In the genomic region with DNA sequence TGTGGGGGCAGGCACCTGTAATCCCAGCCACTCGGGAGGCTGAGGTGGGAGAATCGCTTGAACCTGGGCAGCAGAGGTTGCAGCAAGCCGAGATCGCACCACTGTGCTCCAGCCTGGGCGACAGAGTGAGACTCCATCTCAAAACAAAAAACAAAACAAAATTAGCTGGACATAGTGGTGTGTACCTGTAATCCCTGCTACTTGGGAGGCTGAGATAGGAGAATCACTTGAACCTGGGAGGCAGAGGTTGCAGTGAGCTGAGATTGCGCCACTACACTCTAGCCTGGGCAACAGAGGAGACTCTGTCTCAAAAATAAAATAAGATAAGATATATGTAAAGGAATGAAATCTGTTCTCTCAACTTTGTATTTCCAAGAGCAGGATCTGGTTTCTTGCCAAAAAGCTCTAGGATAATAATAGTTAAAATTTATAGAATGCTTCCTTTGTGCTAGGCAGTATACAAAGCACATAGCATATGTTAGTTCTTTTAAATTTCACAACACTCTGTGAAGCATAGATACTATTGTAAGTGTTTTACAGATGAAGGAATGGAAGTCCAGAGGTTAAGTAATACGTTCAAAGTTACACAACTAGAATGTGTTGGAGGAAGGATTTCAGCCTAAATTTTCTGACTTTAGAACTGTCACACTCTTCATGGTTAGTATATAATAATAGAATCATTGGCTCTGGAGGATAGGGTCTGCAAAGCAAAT, we compare ENCODE assay signal across 1 cellular context.
A peak's percentile ranks its signal among the peaks of the same experiment; 100 is the strongest.
TF ChIP-seq lines count a peak whose summit lies in the region.

No MANE protein-coding gene starts in this region.

TF ChIP-seq in HepG2, 621 proteins besides CTCF, POLR2A, EP300 and RAD21 (continued from another document and continues in another):
- TF ChIP-seq, protein P1, sequence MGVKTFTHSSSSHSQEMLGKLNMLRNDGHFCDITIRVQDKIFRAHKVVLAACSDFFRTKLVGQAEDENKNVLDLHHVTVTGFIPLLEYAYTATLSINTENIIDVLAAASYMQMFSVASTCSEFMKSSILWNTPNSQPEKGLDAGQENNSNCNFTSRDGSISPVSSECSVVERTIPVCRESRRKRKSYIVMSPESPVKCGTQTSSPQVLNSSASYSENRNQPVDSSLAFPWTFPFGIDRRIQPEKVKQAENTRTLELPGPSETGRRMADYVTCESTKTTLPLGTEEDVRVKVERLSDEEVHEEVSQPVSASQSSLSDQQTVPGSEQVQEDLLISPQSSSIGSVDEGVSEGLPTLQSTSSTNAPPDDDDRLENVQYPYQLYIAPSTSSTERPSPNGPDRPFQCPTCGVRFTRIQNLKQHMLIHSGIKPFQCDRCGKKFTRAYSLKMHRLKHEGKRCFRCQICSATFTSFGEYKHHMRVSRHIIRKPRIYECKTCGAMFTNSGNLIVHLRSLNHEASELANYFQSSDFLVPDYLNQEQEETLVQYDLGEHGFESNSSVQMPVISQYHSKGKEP (CRISPR knock-in tag; IDR thresholded peaks at IDR 0.05) = no peak
- TF ChIP-seq ZNF841 (CRISPR knock-in tag; IDR thresholded peaks at IDR 0.05; ENCODE audit: borderline replicate concordance) (no peak), FOSL1 (CRISPR knock-in tag; IDR thresholded peaks at IDR 0.05; ENCODE audit: borderline replicate concordance) (no peak), CEBPG (CRISPR knock-in tag; IDR thresholded peaks at IDR 0.05) (peak; percentile 90), FOXK1 (CRISPR knock-in tag; IDR thresholded peaks at IDR 0.05; ENCODE audit: borderline replicate concordance, low read depth) (no peak), ZNF644 (CRISPR knock-in tag; IDR thresholded peaks at IDR 0.05; ENCODE audit: low read depth) (peak; percentile 42; the same call in 1 of the 2 replicates), MTF1 (CRISPR knock-in tag; IDR thresholded peaks at IDR 0.05) (no peak), SRSF1 (optimal IDR thresholded peaks at IDR 0.05; ENCODE audit: low read depth, low read length) (no peak), MIXL1 (CRISPR knock-in tag; IDR thresholded peaks at IDR 0.05) (0 out of 2 replicates have a peak, but pooled peaks have one; percentile 34), SOX5 (CRISPR knock-in tag; IDR thresholded peaks at IDR 0.05; ENCODE audit: borderline replicate concordance) (peak; percentile 89), CREM (IDR thresholded peaks at IDR 0.05) (peak; percentile 28; the same call in 1 of the 2 replicates), CREM (CRISPR knock-in tag; IDR thresholded peaks at IDR 0.05) (no peak), ZNF768 (CRISPR knock-in tag; IDR thresholded peaks at IDR 0.05) (no peak), IRF2 (CRISPR knock-in tag; IDR thresholded peaks at IDR 0.05) (peak; percentile 23; the same call in 1 of the 2 replicates), ZNF563 (CRISPR knock-in tag; IDR thresholded peaks at IDR 0.05) (no peak), PHF21A (CRISPR knock-in tag; IDR thresholded peaks at IDR 0.05) (peak; percentile 32; the same call in 1 of the 2 replicates), ZNF678 (CRISPR knock-in tag; IDR thresholded peaks at IDR 0.05) (no peak), KDM2A (CRISPR knock-in tag; IDR thresholded peaks at IDR 0.05; ENCODE audit: borderline replicate concordance, low read depth) (no peak), FLYWCH1 (CRISPR knock-in tag; IDR thresholded peaks at IDR 0.05) (no peak), MBD4 (IDR thresholded peaks at IDR 0.05; ENCODE audit: borderline replicate concordance, low read length) (no peak), BHLHE40 (IDR thresholded peaks at IDR 0.05; ENCODE audit: low read length) (no peak), SP4 (CRISPR knock-in tag; IDR thresholded peaks at IDR 0.05) (no peak), ZNF431 (CRISPR knock-in tag; IDR thresholded peaks at IDR 0.05; ENCODE audit: borderline replicate concordance, low read depth) (no peak), TAF15 (IDR thresholded peaks at IDR 0.05; ENCODE audit: low read depth, low read length, poor library complexity, severe bottlenecking) (no peak), HOXA5 (CRISPR knock-in tag; IDR thresholded peaks at IDR 0.05) (no peak), CCAR2 (optimal IDR thresholded peaks at IDR 0.05; ENCODE audit: low read depth, low read length) (no peak), HDAC1 (CRISPR knock-in tag; IDR thresholded peaks at IDR 0.05) (peak; percentile 51; the same call in 1 of the 2 replicates), NR2F6 (IDR thresholded peaks at IDR 0.05) (peak; percentile 23; the same call in 1 of the 2 replicates), NR2F6 (CRISPR knock-in tag; IDR thresholded peaks at IDR 0.05) (no peak), GTF3A (CRISPR knock-in tag; conservative IDR thresholded peaks at IDR 0.05) (no peak), ZNF552 (CRISPR knock-in tag; IDR thresholded peaks at IDR 0.05; ENCODE audit: borderline replicate concordance) (no peak), PRPF4 (IDR thresholded peaks at IDR 0.05; ENCODE audit: low read depth, low read length, poor library complexity, severe bottlenecking) (no peak), FOXJ3 (CRISPR knock-in tag; IDR thresholded peaks at IDR 0.05; ENCODE audit: borderline replicate concordance) (peak; percentile 58; the same call in 1 of the 2 replicates), KMT2B (CRISPR knock-in tag; IDR thresholded peaks at IDR 0.05) (no peak), ZBTB7B (CRISPR knock-in tag; IDR thresholded peaks at IDR 0.05) (no peak), PAX8 (CRISPR knock-in tag; IDR thresholded peaks at IDR 0.05; ENCODE audit: borderline replicate concordance) (no peak), REPIN1 (CRISPR knock-in tag; IDR thresholded peaks at IDR 0.05; ENCODE audit: borderline replicate concordance, low read depth) (no peak), ELF1 (CRISPR knock-in tag; IDR thresholded peaks at IDR 0.05) (no peak), ZNF207 (IDR thresholded peaks at IDR 0.05; ENCODE audit: borderline replicate concordance) (no peak)
- TF ChIP-seq, protein P2, sequence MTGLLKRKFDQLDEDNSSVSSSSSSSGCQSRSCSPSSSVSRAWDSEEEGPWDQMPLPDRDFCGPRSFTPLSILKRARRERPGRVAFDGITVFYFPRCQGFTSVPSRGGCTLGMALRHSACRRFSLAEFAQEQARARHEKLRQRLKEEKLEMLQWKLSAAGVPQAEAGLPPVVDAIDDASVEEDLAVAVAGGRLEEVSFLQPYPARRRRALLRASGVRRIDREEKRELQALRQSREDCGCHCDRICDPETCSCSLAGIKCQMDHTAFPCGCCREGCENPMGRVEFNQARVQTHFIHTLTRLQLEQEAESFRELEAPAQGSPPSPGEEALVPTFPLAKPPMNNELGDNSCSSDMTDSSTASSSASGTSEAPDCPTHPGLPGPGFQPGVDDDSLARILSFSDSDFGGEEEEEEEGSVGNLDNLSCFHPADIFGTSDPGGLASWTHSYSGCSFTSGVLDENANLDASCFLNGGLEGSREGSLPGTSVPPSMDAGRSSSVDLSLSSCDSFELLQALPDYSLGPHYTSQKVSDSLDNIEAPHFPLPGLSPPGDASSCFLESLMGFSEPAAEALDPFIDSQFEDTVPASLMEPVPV (CRISPR knock-in tag; IDR thresholded peaks at IDR 0.05) = no peak
- TF ChIP-seq, protein P3, sequence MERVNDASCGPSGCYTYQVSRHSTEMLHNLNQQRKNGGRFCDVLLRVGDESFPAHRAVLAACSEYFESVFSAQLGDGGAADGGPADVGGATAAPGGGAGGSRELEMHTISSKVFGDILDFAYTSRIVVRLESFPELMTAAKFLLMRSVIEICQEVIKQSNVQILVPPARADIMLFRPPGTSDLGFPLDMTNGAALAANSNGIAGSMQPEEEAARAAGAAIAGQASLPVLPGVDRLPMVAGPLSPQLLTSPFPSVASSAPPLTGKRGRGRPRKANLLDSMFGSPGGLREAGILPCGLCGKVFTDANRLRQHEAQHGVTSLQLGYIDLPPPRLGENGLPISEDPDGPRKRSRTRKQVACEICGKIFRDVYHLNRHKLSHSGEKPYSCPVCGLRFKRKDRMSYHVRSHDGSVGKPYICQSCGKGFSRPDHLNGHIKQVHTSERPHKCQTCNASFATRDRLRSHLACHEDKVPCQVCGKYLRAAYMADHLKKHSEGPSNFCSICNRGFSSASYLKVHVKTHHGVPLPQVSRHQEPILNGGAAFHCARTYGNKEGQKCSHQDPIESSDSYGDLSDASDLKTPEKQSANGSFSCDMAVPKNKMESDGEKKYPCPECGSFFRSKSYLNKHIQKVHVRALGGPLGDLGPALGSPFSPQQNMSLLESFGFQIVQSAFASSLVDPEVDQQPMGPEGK (CRISPR knock-in tag; IDR thresholded peaks at IDR 0.05) = no peak
- TF ChIP-seq, protein P4, sequence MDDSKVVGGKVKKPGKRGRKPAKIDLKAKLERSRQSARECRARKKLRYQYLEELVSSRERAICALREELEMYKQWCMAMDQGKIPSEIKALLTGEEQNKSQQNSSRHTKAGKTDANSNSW (CRISPR knock-in tag; IDR thresholded peaks at IDR 0.05; ENCODE audit: borderline replicate concordance) = no peak
- TF ChIP-seq, protein P5, sequence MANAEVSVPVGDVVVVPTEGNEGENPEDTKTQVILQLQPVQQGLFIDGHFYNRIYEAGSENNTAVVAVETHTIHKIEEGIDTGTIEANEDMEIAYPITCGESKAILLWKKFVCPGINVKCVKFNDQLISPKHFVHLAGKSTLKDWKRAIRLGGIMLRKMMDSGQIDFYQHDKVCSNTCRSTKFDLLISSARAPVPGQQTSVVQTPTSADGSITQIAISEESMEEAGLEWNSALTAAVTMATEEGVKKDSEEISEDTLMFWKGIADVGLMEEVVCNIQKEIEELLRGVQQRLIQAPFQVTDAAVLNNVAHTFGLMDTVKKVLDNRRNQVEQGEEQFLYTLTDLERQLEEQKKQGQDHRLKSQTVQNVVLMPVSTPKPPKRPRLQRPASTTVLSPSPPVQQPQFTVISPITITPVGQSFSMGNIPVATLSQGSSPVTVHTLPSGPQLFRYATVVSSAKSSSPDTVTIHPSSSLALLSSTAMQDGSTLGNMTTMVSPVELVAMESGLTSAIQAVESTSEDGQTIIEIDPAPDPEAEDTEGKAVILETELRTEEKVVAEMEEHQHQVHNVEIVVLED (CRISPR knock-in tag; IDR thresholded peaks at IDR 0.05; ENCODE audit: borderline replicate concordance) = no peak
- TF ChIP-seq, protein P6, sequence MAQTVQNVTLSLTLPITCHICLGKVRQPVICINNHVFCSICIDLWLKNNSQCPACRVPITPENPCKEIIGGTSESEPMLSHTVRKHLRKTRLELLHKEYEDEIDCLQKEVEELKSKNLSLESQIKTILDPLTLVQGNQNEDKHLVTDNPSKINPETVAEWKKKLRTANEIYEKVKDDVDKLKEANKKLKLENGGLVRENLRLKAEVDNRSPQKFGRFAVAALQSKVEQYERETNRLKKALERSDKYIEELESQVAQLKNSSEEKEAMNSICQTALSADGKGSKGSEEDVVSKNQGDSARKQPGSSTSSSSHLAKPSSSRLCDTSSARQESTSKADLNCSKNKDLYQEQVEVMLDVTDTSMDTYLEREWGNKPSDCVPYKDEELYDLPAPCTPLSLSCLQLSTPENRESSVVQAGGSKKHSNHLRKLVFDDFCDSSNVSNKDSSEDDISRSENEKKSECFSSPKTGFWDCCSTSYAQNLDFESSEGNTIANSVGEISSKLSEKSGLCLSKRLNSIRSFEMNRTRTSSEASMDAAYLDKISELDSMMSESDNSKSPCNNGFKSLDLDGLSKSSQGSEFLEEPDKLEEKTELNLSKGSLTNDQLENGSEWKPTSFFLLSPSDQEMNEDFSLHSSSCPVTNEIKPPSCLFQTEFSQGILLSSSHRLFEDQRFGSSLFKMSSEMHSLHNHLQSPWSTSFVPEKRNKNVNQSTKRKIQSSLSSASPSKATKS (CRISPR knock-in tag; IDR thresholded peaks at IDR 0.05) = no peak
- TF ChIP-seq, protein P7, sequence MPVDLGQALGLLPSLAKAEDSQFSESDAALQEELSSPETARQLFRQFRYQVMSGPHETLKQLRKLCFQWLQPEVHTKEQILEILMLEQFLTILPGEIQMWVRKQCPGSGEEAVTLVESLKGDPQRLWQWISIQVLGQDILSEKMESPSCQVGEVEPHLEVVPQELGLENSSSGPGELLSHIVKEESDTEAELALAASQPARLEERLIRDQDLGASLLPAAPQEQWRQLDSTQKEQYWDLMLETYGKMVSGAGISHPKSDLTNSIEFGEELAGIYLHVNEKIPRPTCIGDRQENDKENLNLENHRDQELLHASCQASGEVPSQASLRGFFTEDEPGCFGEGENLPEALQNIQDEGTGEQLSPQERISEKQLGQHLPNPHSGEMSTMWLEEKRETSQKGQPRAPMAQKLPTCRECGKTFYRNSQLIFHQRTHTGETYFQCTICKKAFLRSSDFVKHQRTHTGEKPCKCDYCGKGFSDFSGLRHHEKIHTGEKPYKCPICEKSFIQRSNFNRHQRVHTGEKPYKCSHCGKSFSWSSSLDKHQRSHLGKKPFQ (CRISPR knock-in tag; IDR thresholded peaks at IDR 0.05; ENCODE audit: insufficient replicate concordance) = no peak
- TF ChIP-seq, protein P8, sequence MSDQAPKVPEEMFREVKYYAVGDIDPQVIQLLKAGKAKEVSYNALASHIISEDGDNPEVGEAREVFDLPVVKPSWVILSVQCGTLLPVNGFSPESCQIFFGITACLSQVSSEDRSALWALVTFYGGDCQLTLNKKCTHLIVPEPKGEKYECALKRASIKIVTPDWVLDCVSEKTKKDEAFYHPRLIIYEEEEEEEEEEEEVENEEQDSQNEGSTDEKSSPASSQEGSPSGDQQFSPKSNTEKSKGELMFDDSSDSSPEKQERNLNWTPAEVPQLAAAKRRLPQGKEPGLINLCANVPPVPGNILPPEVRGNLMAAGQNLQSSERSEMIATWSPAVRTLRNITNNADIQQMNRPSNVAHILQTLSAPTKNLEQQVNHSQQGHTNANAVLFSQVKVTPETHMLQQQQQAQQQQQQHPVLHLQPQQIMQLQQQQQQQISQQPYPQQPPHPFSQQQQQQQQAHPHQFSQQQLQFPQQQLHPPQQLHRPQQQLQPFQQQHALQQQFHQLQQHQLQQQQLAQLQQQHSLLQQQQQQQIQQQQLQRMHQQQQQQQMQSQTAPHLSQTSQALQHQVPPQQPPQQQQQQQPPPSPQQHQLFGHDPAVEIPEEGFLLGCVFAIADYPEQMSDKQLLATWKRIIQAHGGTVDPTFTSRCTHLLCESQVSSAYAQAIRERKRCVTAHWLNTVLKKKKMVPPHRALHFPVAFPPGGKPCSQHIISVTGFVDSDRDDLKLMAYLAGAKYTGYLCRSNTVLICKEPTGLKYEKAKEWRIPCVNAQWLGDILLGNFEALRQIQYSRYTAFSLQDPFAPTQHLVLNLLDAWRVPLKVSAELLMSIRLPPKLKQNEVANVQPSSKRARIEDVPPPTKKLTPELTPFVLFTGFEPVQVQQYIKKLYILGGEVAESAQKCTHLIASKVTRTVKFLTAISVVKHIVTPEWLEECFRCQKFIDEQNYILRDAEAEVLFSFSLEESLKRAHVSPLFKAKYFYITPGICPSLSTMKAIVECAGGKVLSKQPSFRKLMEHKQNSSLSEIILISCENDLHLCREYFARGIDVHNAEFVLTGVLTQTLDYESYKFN (CRISPR knock-in tag; conservative IDR thresholded peaks at IDR 0.05) = peak; percentile 66
- TF ChIP-seq, protein P9, sequence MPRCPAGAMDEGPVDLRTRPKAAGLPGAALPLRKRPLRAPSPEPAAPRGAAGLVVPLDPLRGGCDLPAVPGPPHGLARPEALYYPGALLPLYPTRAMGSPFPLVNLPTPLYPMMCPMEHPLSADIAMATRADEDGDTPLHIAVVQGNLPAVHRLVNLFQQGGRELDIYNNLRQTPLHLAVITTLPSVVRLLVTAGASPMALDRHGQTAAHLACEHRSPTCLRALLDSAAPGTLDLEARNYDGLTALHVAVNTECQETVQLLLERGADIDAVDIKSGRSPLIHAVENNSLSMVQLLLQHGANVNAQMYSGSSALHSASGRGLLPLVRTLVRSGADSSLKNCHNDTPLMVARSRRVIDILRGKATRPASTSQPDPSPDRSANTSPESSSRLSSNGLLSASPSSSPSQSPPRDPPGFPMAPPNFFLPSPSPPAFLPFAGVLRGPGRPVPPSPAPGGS (CRISPR knock-in tag; IDR thresholded peaks at IDR 0.05) = no peak
